2 cellular contexts compared by ENCODE assay signal in the genomic region with DNA sequence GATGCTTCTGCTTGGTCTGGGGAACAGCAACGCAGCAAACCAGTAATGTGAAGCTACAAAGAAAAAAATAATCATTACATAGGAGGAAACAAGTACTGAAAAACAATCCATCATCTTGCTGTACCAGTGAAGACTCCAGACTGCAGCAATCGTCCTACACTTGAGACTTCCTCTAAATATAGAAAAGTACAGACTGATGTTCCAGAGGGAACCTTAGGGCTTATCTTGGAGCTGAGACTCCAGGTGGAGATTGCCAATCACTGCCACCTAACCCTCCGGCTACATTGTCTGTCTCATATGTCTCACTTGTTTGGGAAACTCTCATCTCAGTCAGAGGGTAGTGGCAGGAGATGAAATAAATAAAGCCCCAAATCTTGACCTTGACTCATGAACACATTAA.
TF ChIP-seq lines count a peak whose summit lies in the region.

No MANE protein-coding gene starts in this region.

TF ChIP-seq in GM23338, 12 proteins besides CTCF, POLR2A, EP300 and RAD21 (continues in another document):
- TF ChIP-seq POLR2AphosphoS5 (IDR thresholded peaks at IDR 0.05; ENCODE audit: low read depth): no peak
- TF ChIP-seq ZNF331 (CRISPR knock-in tag; IDR thresholded peaks at IDR 0.05; ENCODE audit: low read depth): no peak
- TF ChIP-seq EZH2phosphoT487 (IDR thresholded peaks at IDR 0.05; ENCODE audit: unreplicated experiment): no peak
- TF ChIP-seq JUNB (IDR thresholded peaks at IDR 0.05; ENCODE audit: unreplicated experiment): no peak
- TF ChIP-seq NANOG (IDR thresholded peaks at IDR 0.05; ENCODE audit: borderline replicate concordance): no peak
- TF ChIP-seq CREB1 (CRISPR knock-in tag; IDR thresholded peaks at IDR 0.05; ENCODE audit: low read depth): no peak
- TF ChIP-seq, protein P1, sequence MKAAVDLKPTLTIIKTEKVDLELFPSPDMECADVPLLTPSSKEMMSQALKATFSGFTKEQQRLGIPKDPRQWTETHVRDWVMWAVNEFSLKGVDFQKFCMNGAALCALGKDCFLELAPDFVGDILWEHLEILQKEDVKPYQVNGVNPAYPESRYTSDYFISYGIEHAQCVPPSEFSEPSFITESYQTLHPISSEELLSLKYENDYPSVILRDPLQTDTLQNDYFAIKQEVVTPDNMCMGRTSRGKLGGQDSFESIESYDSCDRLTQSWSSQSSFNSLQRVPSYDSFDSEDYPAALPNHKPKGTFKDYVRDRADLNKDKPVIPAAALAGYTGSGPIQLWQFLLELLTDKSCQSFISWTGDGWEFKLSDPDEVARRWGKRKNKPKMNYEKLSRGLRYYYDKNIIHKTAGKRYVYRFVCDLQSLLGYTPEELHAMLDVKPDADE (IDR thresholded peaks at IDR 0.05): no peak
- no peak for TF ChIP-seq REST (IDR thresholded peaks at IDR 0.05; ENCODE audit: unreplicated experiment)
- TF ChIP-seq STAT1 (IDR thresholded peaks at IDR 0.05; ENCODE audit: unreplicated experiment): no peak
- no peak for TF ChIP-seq EZH2 (IDR thresholded peaks at IDR 0.05; ENCODE audit: low read depth, unreplicated experiment)

TF ChIP-seq in endothelial cell of umbilical vein, 7 proteins besides CTCF, POLR2A, EP300 and RAD21:
- TF ChIP-seq MYC (IDR thresholded peaks at IDR 0.05; ENCODE audit: low read depth, low read length): no peak
- no peak for TF ChIP-seq EZH2 (IDR thresholded peaks at IDR 0.05; ENCODE audit: borderline replicate concordance, low read depth, low read length, severe bottlenecking)
- no peak for TF ChIP-seq JUN (IDR thresholded peaks at IDR 0.05; ENCODE audit: borderline replicate concordance, insufficient read depth, insufficient read length, low read depth)
- TF ChIP-seq MAX (IDR thresholded peaks at IDR 0.05; ENCODE audit: insufficient read depth, insufficient read length): no peak
- no peak for TF ChIP-seq POLR2AphosphoS5 (IDR thresholded peaks at IDR 0.05; ENCODE audit: insufficient read depth, low read depth, low read length)
- no peak for TF ChIP-seq FOS (IDR thresholded peaks at IDR 0.05; ENCODE audit: borderline replicate concordance, insufficient read depth, low read length)
- TF ChIP-seq GATA2 (IDR thresholded peaks at IDR 0.05; ENCODE audit: insufficient read depth, insufficient read length, low read depth, low read length): no peak
TF ChIP-seq in endothelial cell of umbilical vein: peak in this region for 0.
